ENCODE assay signal across 1 cellular context in genomic region chr9:21974230-21974541, GRCh38.
TF ChIP-seq lines count a peak whose summit lies in the region.

No MANE protein-coding gene starts in this region.

TF ChIP-seq in HepG2, 621 proteins besides CTCF, POLR2A, EP300 and RAD21:
- TF ChIP-seq PBX3 (CRISPR knock-in tag; IDR thresholded peaks at IDR 0.05; ENCODE audit: borderline replicate concordance) (no peak), ZFP37 (CRISPR knock-in tag; IDR thresholded peaks at IDR 0.05; ENCODE audit: borderline replicate concordance) (no peak), ZNF180 (CRISPR knock-in tag; IDR thresholded peaks at IDR 0.05; ENCODE audit: borderline replicate concordance, low read depth) (no peak), ZNF777 (CRISPR knock-in tag; IDR thresholded peaks at IDR 0.05) (no peak), ZFAT (CRISPR knock-in tag; conservative IDR thresholded peaks at IDR 0.05) (no peak), BCL3 (CRISPR knock-in tag; IDR thresholded peaks at IDR 0.05) (no peak), ZNF501 (CRISPR knock-in tag; IDR thresholded peaks at IDR 0.05) (no peak), SIN3A (IDR thresholded peaks at IDR 0.05; ENCODE audit: borderline replicate concordance, low read depth, low read length) (no peak), POGZ (CRISPR knock-in tag; IDR thresholded peaks at IDR 0.05) (no peak), EEA1 (CRISPR knock-in tag; IDR thresholded peaks at IDR 0.05; ENCODE audit: borderline replicate concordance) (no peak), ZNF24 (IDR thresholded peaks at IDR 0.05) (no peak), SMC3 (IDR thresholded peaks at IDR 0.05; ENCODE audit: low read length) (no peak)
TF ChIP-seq in HepG2: peak in this region for 0.
